28 cellular contexts compared by ENCODE assay signal in genomic region chr5:3891118-3891517, GRCh38.
"Had no signal": no experiment of that assay in that cellular context is flagged by ENCODE, and none has a peak within 500 bp of the region (broad histone marks: within the 10 kb centered on the region; RNA-seq: fewer than 3 reads in every experiment).

No MANE protein-coding gene starts in this region.

- H3K36me3 ChIP-seq: gastroesophageal sphincter, left ventricle myocardium inferior, neutrophil, pancreas, tibial artery had no signal

- H3K4me1 Mint-ChIP-seq: activated naive CD8-positive, alpha-beta T cell treated with anti-CD3 and anti-CD28 coated beads, Interleukin-2, amount 10 ng/mL, durations not matched to agents 7 days and 5 days had no signal

- H3K4me1 ChIP-seq: gastroesophageal sphincter, left ventricle myocardium inferior, pancreas, psoas muscle, tibial artery had no signal

- H3K27ac ChIP-seq: coronary artery, epithelial cell of prostate, gastroesophageal sphincter, left ventricle myocardium inferior, neutrophil, pancreas, psoas muscle, tibial artery had no signal

- H3K27ac Mint-ChIP-seq: activated B cell treated with CpG ODN at 0.5 μM for 24 hours; activated CD4-positive, alpha-beta T cell treated with anti-CD3 and anti-CD28 coated beads for 36 hours; activated naive CD8-positive, alpha-beta T cell treated with anti-CD3 and anti-CD28 coated beads, Interleukin-2, amount 10 ng/mL, durations not matched to agents 7 days and 5 days; mesothelial cell of epicardium; naive thymus-derived CD8-positive, alpha-beta T cell; stimulated activated naive CD8-positive, alpha-beta T cell treated with anti-CD3 and anti-CD28 coated beads, Interleukin-15, Interleukin-2, amounts not matched to agents 100 ng/mL and 50 ng/mL, for 24 hours; T-cell; T-helper 2 cell treated with Interferon-gamma antibody and Interleukin-4, amounts not matched to agents 5 μg/mL and 100 μg/mL, for 36 hours had no signal

- DNase-seq: activated B cell treated with CpG ODN at 0.5 μM for 24 hours; activated CD4-positive, alpha-beta T cell treated with anti-CD3 and anti-CD28 coated beads for 36 hours; activated CD4-positive, alpha-beta T cell treated with anti-CD3 and anti-CD28 coated beads, Interleukin-2, amount 50 U/mL, for 4 hours; activated CD8-positive, alpha-beta memory T cell treated with anti-CD3 and anti-CD28 coated beads for 24 hours; activated CD8-positive, alpha-beta memory T cell treated with anti-CD3 and anti-CD28 coated beads, Interleukin-2, amount 50 U/mL, for 48 hours; activated naive CD4-positive, alpha-beta T cell treated with Interleukin-2 at 50 U/mL for 16 hours; activated naive CD8-positive, alpha-beta T cell treated with anti-CD3 and anti-CD28 coated beads, Interleukin-2, amount 10 ng/mL, durations not matched to agents 7 days and 5 days; activated T-cell treated with anti-CD3 and anti-CD28 coated beads, Interleukin-2, amount 50 U/mL, for 48 hours; amygdala; cerebellar nuclear complex; left ventricle myocardium inferior; naive thymus-derived CD8-positive, alpha-beta T cell; pancreas; psoas muscle; right cardiac atrium; stimulated activated CD4-positive, alpha-beta T cell treated with anti-CD3 and anti-CD28 coated beads, Interleukin-12 subunit alpha, Interleukin-12 subunit beta, amount 100 ng/mL, for 4 hours; stimulated activated CD4-positive, alpha-beta T cell treated with anti-CD3 and anti-CD28 coated beads, Interleukin-1b, Interleukin-23, amount 100 ng/mL, for 48 hours; substantia nigra; T-cell; tibial artery had no signal

- H3K36me3 Mint-ChIP-seq: activated naive CD8-positive, alpha-beta T cell treated with anti-CD3 and anti-CD28 coated beads, Interleukin-2, amount 10 ng/mL, durations not matched to agents 7 days and 5 days; mesothelial cell of epicardium; naive thymus-derived CD8-positive, alpha-beta T cell; T-cell had no signal

- H3K9me3 ChIP-seq: gastroesophageal sphincter, neutrophil, pancreas, psoas muscle, tibial artery had no signal

- H3K9me3 Mint-ChIP-seq: activated naive CD8-positive, alpha-beta T cell treated with anti-CD3 and anti-CD28 coated beads, Interleukin-2, amount 10 ng/mL, durations not matched to agents 7 days and 5 days; stimulated activated naive CD8-positive, alpha-beta T cell treated with anti-CD3 and anti-CD28 coated beads, Interleukin-15, Interleukin-2, amounts not matched to agents 100 ng/mL and 50 ng/mL, for 24 hours had no signal

- FAIRE-seq: bronchial epithelial cell, pancreas had no signal

- ATAC-seq: activated CD4-positive, alpha-beta T cell treated with anti-CD3 and anti-CD28 coated beads for 36 hours; gastroesophageal sphincter; naive thymus-derived CD8-positive, alpha-beta T cell; pancreas; psoas muscle; right cardiac atrium; T-cell had no signal

- H3K4me3 ChIP-seq: coronary artery, gastroesophageal sphincter, left ventricle myocardium inferior, pancreas, psoas muscle, tibial artery had no signal

- H3K4me3 Mint-ChIP-seq: activated B cell treated with CpG ODN at 0.5 μM for 24 hours; activated CD4-positive, alpha-beta T cell treated with anti-CD3 and anti-CD28 coated beads for 36 hours; activated naive CD8-positive, alpha-beta T cell treated with anti-CD3 and anti-CD28 coated beads, Interleukin-2, amount 10 ng/mL, durations not matched to agents 7 days and 5 days; mesothelial cell of epicardium; naive thymus-derived CD8-positive, alpha-beta T cell; stimulated activated naive CD8-positive, alpha-beta T cell treated with anti-CD3 and anti-CD28 coated beads, Interleukin-15, Interleukin-2, amounts not matched to agents 100 ng/mL and 50 ng/mL, for 24 hours; T-cell; T-helper 2 cell treated with Interferon-gamma antibody and Interleukin-4, amounts not matched to agents 5 μg/mL and 100 μg/mL, for 36 hours had no signal

- H3K27me3 Mint-ChIP-seq: activated B cell treated with CpG ODN at 0.5 μM for 24 hours; stimulated activated naive CD8-positive, alpha-beta T cell treated with anti-CD3 and anti-CD28 coated beads, Interleukin-15, Interleukin-2, amounts not matched to agents 100 ng/mL and 50 ng/mL, for 24 hours; T-cell had no signal

- H3K27me3 ChIP-seq: neutrophil, tibial artery had no signal
